Comparison of ENCODE assay signal across 1 cellular context in the genomic region with DNA sequence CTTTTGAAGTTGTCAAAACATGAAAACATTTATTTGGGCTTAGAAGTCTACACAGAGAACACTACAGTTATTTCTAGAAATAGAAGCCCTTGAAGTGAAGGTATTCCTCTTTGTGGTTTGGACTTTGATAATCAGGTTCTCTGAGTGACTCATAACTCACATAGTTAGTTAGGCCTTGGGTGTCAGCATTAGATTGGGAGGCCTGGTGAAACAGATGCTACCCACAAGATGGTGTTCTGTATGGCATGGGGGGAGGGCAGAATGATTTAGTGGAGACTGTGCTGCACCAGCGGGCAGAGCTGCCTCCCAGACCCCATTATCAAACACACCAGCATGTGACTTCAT.
TF ChIP-seq lines count a peak whose summit lies in the region.

No MANE protein-coding gene starts in this region.

TF ChIP-seq in GM12878, 131 proteins besides CTCF, POLR2A, EP300 and RAD21 (continued from another document and continues in another):
- TF ChIP-seq, protein P1, sequence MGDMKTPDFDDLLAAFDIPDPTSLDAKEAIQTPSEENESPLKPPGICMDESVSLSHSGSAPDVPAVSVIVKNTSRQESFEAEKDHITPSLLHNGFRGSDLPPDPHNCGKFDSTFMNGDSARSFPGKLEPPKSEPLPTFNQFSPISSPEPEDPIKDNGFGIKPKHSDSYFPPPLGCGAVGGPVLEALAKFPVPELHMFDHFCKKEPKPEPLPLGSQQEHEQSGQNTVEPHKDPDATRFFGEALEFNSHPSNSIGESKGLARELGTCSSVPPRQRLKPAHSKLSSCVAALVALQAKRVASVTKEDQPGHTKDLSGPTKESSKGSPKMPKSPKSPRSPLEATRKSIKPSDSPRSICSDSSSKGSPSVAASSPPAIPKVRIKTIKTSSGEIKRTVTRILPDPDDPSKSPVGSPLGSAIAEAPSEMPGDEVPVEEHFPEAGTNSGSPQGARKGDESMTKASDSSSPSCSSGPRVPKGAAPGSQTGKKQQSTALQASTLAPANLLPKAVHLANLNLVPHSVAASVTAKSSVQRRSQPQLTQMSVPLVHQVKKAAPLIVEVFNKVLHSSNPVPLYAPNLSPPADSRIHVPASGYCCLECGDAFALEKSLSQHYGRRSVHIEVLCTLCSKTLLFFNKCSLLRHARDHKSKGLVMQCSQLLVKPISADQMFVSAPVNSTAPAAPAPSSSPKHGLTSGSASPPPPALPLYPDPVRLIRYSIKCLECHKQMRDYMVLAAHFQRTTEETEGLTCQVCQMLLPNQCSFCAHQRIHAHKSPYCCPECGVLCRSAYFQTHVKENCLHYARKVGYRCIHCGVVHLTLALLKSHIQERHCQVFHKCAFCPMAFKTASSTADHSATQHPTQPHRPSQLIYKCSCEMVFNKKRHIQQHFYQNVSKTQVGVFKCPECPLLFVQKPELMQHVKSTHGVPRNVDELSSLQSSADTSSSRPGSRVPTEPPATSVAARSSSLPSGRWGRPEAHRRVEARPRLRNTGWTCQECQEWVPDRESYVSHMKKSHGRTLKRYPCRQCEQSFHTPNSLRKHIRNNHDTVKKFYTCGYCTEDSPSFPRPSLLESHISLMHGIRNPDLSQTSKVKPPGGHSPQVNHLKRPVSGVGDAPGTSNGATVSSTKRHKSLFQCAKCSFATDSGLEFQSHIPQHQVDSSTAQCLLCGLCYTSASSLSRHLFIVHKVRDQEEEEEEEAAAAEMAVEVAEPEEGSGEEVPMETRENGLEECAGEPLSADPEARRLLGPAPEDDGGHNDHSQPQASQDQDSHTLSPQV (IDR thresholded peaks at IDR 0.05) = no peak
- TF ChIP-seq MTA3 (IDR thresholded peaks at IDR 0.05; ENCODE audit: borderline replicate concordance, low read length) (peak; percentile 94), KDM1A (IDR thresholded peaks at IDR 0.05; ENCODE audit: borderline replicate concordance) (no peak), SUPT20H (IDR thresholded peaks at IDR 0.05; ENCODE audit: borderline replicate concordance, control insufficient read depth, low read depth, low read length) (no peak), CBFB (IDR thresholded peaks at IDR 0.05; ENCODE audit: low read depth) (peak; percentile 68; the same call in 1 of the 2 replicates), ZNF274 (IDR thresholded peaks at IDR 0.05; ENCODE audit: insufficient read depth, insufficient read length) (no peak), SREBF1 (IDR thresholded peaks at IDR 0.05; ENCODE audit: low read length) (no peak), ETV6 (conservative IDR thresholded peaks at IDR 0.05 in 1 of 2, IDR thresholded peaks at IDR 0.05 in 1 of 2; ENCODE audit: borderline replicate concordance in 1 of 2, low read depth in 1 of 2) (peak in 1 of 2 experiments; percentile 89; a peak in 1 of 4 replicates), HDAC2 (IDR thresholded peaks at IDR 0.05) (no peak), RAD51 (IDR thresholded peaks at IDR 0.05) (peak; percentile 30; the same call in 1 of the 2 replicates), RCOR1 (conservative IDR thresholded peaks at IDR 0.05; ENCODE audit: low read depth, low read length) (no peak), SP1 (IDR thresholded peaks at IDR 0.05; ENCODE audit: low read depth, low read length) (peak; percentile 49), BHLHE40 (IDR thresholded peaks at IDR 0.05; ENCODE audit: borderline replicate concordance in 1 of 2, low read depth in 2 of 2, low read length in 1 of 2) (peak in 1 of 2 experiments; percentile 61; a peak in 1 of 4 replicates), HCFC1 (IDR thresholded peaks at IDR 0.05; ENCODE audit: low read length) (no peak), NRF1 (conservative IDR thresholded peaks at IDR 0.05; ENCODE audit: low read depth, low read length) (no peak), POLR2AphosphoS2 (IDR thresholded peaks at IDR 0.05; ENCODE audit: low read depth, low read length) (no peak), MEF2A (IDR thresholded peaks at IDR 0.05; ENCODE audit: insufficient read depth, low read depth, low read length) (peak; percentile 88), SMC3 (IDR thresholded peaks at IDR 0.05; ENCODE audit: borderline replicate concordance, low read length) (no peak), KAT2A (conservative IDR thresholded peaks at IDR 0.05; ENCODE audit: control insufficient read depth, low read depth, low read length) (no peak), TBL1XR1 (IDR thresholded peaks at IDR 0.05; ENCODE audit: low read depth, low read length) (peak; percentile 31; the same call in 1 of the 2 replicates), ZNF384 (IDR thresholded peaks at IDR 0.05; ENCODE audit: borderline replicate concordance, low read depth, low read length) (no peak), CBX5 (IDR thresholded peaks at IDR 0.05; ENCODE audit: low read depth) (no peak), SIX5 (IDR thresholded peaks at IDR 0.05; ENCODE audit: low read depth, low read length, severe bottlenecking) (no peak), ZNF217 (IDR thresholded peaks at IDR 0.05) (peak; percentile 94), ZSCAN29 (IDR thresholded peaks at IDR 0.05) (peak; percentile 57; the same call in 1 of the 2 replicates), IKZF1 (conservative IDR thresholded peaks at IDR 0.05) (peak; percentile 85), DPF2 (IDR thresholded peaks at IDR 0.05) (peak; percentile 90), SUZ12 (IDR thresholded peaks at IDR 0.05; ENCODE audit: unreplicated experiment) (no peak), WRNIP1 (IDR thresholded peaks at IDR 0.05; ENCODE audit: borderline replicate concordance, low read depth, low read length) (no peak), PAX5 (IDR thresholded peaks at IDR 0.05; ENCODE audit: borderline replicate concordance, low read depth, low read length) (peak; percentile 70; the same call in 1 of the 2 replicates), HDAC6 (IDR thresholded peaks at IDR 0.05; ENCODE audit: unreplicated experiment) (no peak), FOS (IDR thresholded peaks at IDR 0.05; ENCODE audit: borderline replicate concordance, extremely low read depth, insufficient read length) (no peak)
- TF ChIP-seq, protein P2, sequence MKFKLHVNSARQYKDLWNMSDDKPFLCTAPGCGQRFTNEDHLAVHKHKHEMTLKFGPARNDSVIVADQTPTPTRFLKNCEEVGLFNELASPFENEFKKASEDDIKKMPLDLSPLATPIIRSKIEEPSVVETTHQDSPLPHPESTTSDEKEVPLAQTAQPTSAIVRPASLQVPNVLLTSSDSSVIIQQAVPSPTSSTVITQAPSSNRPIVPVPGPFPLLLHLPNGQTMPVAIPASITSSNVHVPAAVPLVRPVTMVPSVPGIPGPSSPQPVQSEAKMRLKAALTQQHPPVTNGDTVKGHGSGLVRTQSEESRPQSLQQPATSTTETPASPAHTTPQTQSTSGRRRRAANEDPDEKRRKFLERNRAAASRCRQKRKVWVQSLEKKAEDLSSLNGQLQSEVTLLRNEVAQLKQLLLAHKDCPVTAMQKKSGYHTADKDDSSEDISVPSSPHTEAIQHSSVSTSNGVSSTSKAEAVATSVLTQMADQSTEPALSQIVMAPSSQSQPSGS (IDR thresholded peaks at IDR 0.05; ENCODE audit: low read length) = peak; percentile 86
- TF ChIP-seq, protein P3, sequence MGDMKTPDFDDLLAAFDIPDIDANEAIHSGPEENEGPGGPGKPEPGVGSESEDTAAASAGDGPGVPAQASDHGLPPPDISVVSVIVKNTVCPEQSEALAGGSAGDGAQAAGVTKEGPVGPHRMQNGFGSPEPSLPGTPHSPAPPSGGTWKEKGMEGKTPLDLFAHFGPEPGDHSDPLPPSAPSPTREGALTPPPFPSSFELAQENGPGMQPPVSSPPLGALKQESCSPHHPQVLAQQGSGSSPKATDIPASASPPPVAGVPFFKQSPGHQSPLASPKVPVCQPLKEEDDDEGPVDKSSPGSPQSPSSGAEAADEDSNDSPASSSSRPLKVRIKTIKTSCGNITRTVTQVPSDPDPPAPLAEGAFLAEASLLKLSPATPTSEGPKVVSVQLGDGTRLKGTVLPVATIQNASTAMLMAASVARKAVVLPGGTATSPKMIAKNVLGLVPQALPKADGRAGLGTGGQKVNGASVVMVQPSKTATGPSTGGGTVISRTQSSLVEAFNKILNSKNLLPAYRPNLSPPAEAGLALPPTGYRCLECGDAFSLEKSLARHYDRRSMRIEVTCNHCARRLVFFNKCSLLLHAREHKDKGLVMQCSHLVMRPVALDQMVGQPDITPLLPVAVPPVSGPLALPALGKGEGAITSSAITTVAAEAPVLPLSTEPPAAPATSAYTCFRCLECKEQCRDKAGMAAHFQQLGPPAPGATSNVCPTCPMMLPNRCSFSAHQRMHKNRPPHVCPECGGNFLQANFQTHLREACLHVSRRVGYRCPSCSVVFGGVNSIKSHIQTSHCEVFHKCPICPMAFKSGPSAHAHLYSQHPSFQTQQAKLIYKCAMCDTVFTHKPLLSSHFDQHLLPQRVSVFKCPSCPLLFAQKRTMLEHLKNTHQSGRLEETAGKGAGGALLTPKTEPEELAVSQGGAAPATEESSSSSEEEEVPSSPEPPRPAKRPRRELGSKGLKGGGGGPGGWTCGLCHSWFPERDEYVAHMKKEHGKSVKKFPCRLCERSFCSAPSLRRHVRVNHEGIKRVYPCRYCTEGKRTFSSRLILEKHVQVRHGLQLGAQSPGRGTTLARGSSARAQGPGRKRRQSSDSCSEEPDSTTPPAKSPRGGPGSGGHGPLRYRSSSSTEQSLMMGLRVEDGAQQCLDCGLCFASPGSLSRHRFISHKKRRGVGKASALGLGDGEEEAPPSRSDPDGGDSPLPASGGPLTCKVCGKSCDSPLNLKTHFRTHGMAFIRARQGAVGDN (IDR thresholded peaks at IDR 0.05) = no peak
- TF ChIP-seq, protein P4, sequence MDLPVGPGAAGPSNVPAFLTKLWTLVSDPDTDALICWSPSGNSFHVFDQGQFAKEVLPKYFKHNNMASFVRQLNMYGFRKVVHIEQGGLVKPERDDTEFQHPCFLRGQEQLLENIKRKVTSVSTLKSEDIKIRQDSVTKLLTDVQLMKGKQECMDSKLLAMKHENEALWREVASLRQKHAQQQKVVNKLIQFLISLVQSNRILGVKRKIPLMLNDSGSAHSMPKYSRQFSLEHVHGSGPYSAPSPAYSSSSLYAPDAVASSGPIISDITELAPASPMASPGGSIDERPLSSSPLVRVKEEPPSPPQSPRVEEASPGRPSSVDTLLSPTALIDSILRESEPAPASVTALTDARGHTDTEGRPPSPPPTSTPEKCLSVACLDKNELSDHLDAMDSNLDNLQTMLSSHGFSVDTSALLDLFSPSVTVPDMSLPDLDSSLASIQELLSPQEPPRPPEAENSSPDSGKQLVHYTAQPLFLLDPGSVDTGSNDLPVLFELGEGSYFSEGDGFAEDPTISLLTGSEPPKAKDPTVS (IDR thresholded peaks at IDR 0.05; ENCODE audit: low read depth, low read length) = no peak
- TF ChIP-seq, protein P5, sequence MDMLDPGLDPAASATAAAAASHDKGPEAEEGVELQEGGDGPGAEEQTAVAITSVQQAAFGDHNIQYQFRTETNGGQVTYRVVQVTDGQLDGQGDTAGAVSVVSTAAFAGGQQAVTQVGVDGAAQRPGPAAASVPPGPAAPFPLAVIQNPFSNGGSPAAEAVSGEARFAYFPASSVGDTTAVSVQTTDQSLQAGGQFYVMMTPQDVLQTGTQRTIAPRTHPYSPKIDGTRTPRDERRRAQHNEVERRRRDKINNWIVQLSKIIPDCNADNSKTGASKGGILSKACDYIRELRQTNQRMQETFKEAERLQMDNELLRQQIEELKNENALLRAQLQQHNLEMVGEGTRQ (IDR thresholded peaks at IDR 0.05; ENCODE audit: borderline replicate concordance, low read depth, low read length) = no peak
- TF ChIP-seq, protein P6, sequence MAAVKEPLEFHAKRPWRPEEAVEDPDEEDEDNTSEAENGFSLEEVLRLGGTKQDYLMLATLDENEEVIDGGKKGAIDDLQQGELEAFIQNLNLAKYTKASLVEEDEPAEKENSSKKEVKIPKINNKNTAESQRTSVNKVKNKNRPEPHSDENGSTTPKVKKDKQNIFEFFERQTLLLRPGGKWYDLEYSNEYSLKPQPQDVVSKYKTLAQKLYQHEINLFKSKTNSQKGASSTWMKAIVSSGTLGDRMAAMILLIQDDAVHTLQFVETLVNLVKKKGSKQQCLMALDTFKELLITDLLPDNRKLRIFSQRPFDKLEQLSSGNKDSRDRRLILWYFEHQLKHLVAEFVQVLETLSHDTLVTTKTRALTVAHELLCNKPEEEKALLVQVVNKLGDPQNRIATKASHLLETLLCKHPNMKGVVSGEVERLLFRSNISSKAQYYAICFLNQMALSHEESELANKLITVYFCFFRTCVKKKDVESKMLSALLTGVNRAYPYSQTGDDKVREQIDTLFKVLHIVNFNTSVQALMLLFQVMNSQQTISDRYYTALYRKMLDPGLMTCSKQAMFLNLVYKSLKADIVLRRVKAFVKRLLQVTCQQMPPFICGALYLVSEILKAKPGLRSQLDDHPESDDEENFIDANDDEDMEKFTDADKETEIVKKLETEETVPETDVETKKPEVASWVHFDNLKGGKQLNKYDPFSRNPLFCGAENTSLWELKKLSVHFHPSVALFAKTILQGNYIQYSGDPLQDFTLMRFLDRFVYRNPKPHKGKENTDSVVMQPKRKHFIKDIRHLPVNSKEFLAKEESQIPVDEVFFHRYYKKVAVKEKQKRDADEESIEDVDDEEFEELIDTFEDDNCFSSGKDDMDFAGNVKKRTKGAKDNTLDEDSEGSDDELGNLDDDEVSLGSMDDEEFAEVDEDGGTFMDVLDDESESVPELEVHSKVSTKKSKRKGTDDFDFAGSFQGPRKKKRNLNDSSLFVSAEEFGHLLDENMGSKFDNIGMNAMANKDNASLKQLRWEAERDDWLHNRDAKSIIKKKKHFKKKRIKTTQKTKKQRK (IDR thresholded peaks at IDR 0.05; ENCODE audit: low read depth, low read length) = no peak
- TF ChIP-seq, protein P7, sequence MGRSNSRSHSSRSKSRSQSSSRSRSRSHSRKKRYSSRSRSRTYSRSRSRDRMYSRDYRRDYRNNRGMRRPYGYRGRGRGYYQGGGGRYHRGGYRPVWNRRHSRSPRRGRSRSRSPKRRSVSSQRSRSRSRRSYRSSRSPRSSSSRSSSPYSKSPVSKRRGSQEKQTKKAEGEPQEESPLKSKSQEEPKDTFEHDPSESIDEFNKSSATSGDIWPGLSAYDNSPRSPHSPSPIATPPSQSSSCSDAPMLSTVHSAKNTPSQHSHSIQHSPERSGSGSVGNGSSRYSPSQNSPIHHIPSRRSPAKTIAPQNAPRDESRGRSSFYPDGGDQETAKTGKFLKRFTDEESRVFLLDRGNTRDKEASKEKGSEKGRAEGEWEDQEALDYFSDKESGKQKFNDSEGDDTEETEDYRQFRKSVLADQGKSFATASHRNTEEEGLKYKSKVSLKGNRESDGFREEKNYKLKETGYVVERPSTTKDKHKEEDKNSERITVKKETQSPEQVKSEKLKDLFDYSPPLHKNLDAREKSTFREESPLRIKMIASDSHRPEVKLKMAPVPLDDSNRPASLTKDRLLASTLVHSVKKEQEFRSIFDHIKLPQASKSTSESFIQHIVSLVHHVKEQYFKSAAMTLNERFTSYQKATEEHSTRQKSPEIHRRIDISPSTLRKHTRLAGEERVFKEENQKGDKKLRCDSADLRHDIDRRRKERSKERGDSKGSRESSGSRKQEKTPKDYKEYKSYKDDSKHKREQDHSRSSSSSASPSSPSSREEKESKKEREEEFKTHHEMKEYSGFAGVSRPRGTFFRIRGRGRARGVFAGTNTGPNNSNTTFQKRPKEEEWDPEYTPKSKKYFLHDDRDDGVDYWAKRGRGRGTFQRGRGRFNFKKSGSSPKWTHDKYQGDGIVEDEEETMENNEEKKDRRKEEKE (IDR thresholded peaks at IDR 0.05) = no peak
- TF ChIP-seq, protein P8, sequence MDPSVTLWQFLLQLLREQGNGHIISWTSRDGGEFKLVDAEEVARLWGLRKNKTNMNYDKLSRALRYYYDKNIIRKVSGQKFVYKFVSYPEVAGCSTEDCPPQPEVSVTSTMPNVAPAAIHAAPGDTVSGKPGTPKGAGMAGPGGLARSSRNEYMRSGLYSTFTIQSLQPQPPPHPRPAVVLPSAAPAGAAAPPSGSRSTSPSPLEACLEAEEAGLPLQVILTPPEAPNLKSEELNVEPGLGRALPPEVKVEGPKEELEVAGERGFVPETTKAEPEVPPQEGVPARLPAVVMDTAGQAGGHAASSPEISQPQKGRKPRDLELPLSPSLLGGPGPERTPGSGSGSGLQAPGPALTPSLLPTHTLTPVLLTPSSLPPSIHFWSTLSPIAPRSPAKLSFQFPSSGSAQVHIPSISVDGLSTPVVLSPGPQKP (IDR thresholded peaks at IDR 0.05; ENCODE audit: low read depth, low read length) = no peak
